15 cellular contexts compared by ENCODE assay signal in the genomic region with DNA sequence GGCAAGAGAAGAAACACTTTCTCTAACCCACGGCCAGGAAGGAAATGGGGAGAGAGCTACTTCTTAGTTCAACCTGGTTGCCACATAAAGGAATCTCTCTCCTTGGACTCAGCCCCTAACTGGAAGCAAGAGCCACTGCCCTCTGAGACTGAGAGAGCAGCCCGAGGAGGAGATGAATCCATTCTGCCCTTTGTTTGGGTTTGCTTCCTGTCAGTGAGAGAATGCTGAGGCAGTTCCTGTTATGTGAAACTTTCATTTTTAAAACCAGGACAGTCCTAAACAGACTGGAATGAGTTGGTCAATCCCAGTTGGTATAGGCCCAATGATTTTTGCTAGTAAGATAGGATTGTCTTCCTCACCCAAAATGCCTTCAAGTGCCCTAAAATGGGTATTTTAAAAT.
DNase-seq lines count a peak whose midpoint lies in the region; ATAC-seq and TF ChIP-seq lines count a peak whose summit lies in the region.
"Had no signal": no experiment of that assay in that cellular context is flagged by ENCODE, and none has a peak within 500 bp of the region (broad histone marks: within the 10 kb centered on the region; RNA-seq: fewer than 3 reads in every experiment).

No MANE protein-coding gene starts in this region.

- peaks cover 0 to 16% (median 8%) of the 10 kb centered on the region in 10 experiments; a peak in 11 of 20 replicates for H3K4me1 ChIP-seq in BLaER1 treated with 17β-estradiol and CSF1 and Interleukin-3, amounts not matched to agents 10 nM and 100 nM
- H3K4me1 ChIP-seq in SJCRH30: no peaks in the 10 kb centered on the region

- H3K9me3 ChIP-seq in BLaER1 treated with 17β-estradiol and CSF1 and Interleukin-3, amounts not matched to agents 10 nM and 100 nM (replicated peaks in 1 of 11): 0 out of 22 replicates have a peak, but pooled peaks cover 0 to 5% (median 0%) of the 10 kb centered on the region in 11 experiments
- H3K9me3 ChIP-seq in SJCRH30 (replicated peaks) (no peaks in the 10 kb centered on the region), MG63 (no peaks in the 10 kb centered on the region)

- no peaks in the 10 kb centered on the region for H4K20me1 ChIP-seq in BLaER1 treated with 17β-estradiol and CSF1 and Interleukin-3, amounts not matched to agents 10 nM and 100 nM

- ATAC-seq in GM19324 (IDR thresholded peaks at IDR 0.05; ENCODE audit: low FRiP score, unreplicated experiment): no peak
- ATAC-seq: activated CD4-positive, CD25-positive, alpha-beta regulatory T cell treated with anti-CD3 and anti-CD28 coated beads, Interleukin-2, amount 50 U/mL, for 24 hours; activated T-cell treated with anti-CD3 and anti-CD28 coated beads, Interleukin-2, amount 50 U/mL, for 4 hours; naive thymus-derived CD8-positive, alpha-beta T cell; T-cell had no signal

- H3K4me2 ChIP-seq in BLaER1 treated with 17β-estradiol and CSF1 and Interleukin-3, amounts not matched to agents 10 nM and 100 nM: peak overlapping the region; percentile 36 to 74 (median 57)

- no peaks in the 10 kb centered on the region for H3K36me3 ChIP-seq in BLaER1 treated with 17β-estradiol and CSF1 and Interleukin-3, amounts not matched to agents 10 nM and 100 nM
- no peaks in the 10 kb centered on the region for H3K36me3 ChIP-seq in SJCRH30
- H3K36me3 ChIP-seq in MG63: no peaks in the 10 kb centered on the region

- H3K27ac ChIP-seq in BLaER1 treated with 17β-estradiol and CSF1 and Interleukin-3, amounts not matched to agents 10 nM and 100 nM: peak overlapping the region; percentile 50 to 86 (median 70); a peak in 21 of 22 replicates
- no peak overlapping the region for H3K27ac ChIP-seq in SJCRH30

- peak overlapping the region in 8 of 11 experiments; percentile 28 to 66 (median 52); a peak in 11 of 22 replicates for H3K9ac ChIP-seq in BLaER1 treated with 17β-estradiol and CSF1 and Interleukin-3, amounts not matched to agents 10 nM and 100 nM

- no peak for TF ChIP-seq CTCF in cardiac fibroblast (IDR thresholded peaks at IDR 0.05; ENCODE audit: low read depth, low read length)

- H3K27me3 ChIP-seq in BLaER1 treated with 17β-estradiol and CSF1 and Interleukin-3, amounts not matched to agents 10 nM and 100 nM: no peaks in the 10 kb centered on the region
- H3K27me3 ChIP-seq in SJCRH30 (no peaks in the 10 kb centered on the region), MG63 (no peaks in the 10 kb centered on the region)

- DNase-seq in HT1080 (ENCODE audit: low read depth) (peak; percentile 40), cardiac fibroblast (ENCODE audit: low read depth in 2 of 2) (peak; percentile 35 to 43), lung microvascular endothelial cell (ENCODE audit: low read depth in 2 of 2) (peak; percentile 10 to 31), SJCRH30 (no peak), activated T-cell treated with anti-CD3 and anti-CD28 coated beads for 4 hours (no peak), MG63 (no peak)
- DNase-seq: activated T-cell treated with anti-CD3 and anti-CD28 coated beads, Interleukin-2, amount 50 U/mL, for 4 hours; CD4-positive, alpha-beta T cell; islet precursor cell; naive thymus-derived CD8-positive, alpha-beta T cell; NCI-H2081 treated with DMSO at 0.1 percent for 48 hours; T-cell had no signal

- H3K4me3 ChIP-seq in BLaER1 treated with 17β-estradiol and CSF1 and Interleukin-3, amounts not matched to agents 10 nM and 100 nM: peak overlapping the region in 1 of 10 experiments; percentile 19; a peak in 3 of 20 replicates
- H3K4me3 ChIP-seq in cardiac fibroblast (replicated peaks in 1 of 2; ENCODE audit: low read depth in 2 of 2, low read length in 2 of 2) (no peak overlapping the region), SJCRH30 (no peak overlapping the region), MG63 (no peak overlapping the region)

Comparison
In these comparisons a context has a peak if more than half of its experiments do, and no peak if none do; other contexts are left out.
1. DNase-seq: peak in HT1080 (single experiment), cardiac fibroblast (2 of 2) and lung microvascular endothelial cell (2 of 2); none in SJCRH30 (0 of 2), activated T-cell treated with anti-CD3 and anti-CD28 coated beads for 4 hours (single experiment) and MG63 (single experiment).